In the genomic region with DNA sequence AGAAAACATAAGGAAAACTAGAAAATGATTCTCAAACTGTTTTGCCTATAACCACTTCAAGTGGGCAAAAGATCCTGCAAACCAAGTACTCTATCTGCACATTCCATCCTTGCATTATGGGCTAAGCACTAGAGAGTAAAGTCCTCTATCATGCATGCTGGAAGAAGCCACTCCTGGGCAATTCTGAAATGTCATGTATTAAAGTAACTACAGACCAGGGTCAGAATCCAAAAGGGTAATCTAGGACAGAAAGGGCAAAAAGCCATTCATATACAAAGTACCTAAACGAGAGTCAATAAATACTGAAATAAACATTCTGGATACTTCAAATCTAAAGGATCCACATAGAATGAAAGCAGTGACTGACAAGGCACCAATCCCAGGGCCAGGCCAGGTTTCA, we compare ENCODE assay signal across 1 cellular context.
TF ChIP-seq lines count a peak whose summit lies in the region.

No MANE protein-coding gene starts in this region.

TF ChIP-seq in H1, 55 proteins besides CTCF, POLR2A, EP300 and RAD21:
- TF ChIP-seq FOSL1 (IDR thresholded peaks at IDR 0.05; ENCODE audit: insufficient read depth, low read depth, low read length) (no peak), CTBP2 (IDR thresholded peaks at IDR 0.05; ENCODE audit: borderline replicate concordance, insufficient read depth, insufficient read length, low read length) (no peak), NANOG (IDR thresholded peaks at IDR 0.05; ENCODE audit: insufficient read depth, low read depth, low read length, poor library complexity, severe bottlenecking) (no peak), CHD1 (IDR thresholded peaks at IDR 0.05; ENCODE audit: low read depth, low read length) (no peak), SIX5 (IDR thresholded peaks at IDR 0.05; ENCODE audit: low read depth, low read length) (no peak), POU5F1 (IDR thresholded peaks at IDR 0.05; ENCODE audit: low read depth, low read length) (no peak), SUZ12 (IDR thresholded peaks at IDR 0.05; ENCODE audit: low read length) (no peak), MAFK (IDR thresholded peaks at IDR 0.05; ENCODE audit: low read depth, low read length) (no peak), ASH2L (IDR thresholded peaks at IDR 0.05; ENCODE audit: low read length) (no peak), GTF2F1 (IDR thresholded peaks at IDR 0.05; ENCODE audit: borderline replicate concordance, low read depth, low read length) (no peak), TCF12 (IDR thresholded peaks at IDR 0.05; ENCODE audit: low read depth, low read length) (no peak), ZNF274 (IDR thresholded peaks at IDR 0.05; ENCODE audit: borderline replicate concordance, extremely low read depth, low read length) (no peak)
- TF ChIP-seq, protein P1, sequence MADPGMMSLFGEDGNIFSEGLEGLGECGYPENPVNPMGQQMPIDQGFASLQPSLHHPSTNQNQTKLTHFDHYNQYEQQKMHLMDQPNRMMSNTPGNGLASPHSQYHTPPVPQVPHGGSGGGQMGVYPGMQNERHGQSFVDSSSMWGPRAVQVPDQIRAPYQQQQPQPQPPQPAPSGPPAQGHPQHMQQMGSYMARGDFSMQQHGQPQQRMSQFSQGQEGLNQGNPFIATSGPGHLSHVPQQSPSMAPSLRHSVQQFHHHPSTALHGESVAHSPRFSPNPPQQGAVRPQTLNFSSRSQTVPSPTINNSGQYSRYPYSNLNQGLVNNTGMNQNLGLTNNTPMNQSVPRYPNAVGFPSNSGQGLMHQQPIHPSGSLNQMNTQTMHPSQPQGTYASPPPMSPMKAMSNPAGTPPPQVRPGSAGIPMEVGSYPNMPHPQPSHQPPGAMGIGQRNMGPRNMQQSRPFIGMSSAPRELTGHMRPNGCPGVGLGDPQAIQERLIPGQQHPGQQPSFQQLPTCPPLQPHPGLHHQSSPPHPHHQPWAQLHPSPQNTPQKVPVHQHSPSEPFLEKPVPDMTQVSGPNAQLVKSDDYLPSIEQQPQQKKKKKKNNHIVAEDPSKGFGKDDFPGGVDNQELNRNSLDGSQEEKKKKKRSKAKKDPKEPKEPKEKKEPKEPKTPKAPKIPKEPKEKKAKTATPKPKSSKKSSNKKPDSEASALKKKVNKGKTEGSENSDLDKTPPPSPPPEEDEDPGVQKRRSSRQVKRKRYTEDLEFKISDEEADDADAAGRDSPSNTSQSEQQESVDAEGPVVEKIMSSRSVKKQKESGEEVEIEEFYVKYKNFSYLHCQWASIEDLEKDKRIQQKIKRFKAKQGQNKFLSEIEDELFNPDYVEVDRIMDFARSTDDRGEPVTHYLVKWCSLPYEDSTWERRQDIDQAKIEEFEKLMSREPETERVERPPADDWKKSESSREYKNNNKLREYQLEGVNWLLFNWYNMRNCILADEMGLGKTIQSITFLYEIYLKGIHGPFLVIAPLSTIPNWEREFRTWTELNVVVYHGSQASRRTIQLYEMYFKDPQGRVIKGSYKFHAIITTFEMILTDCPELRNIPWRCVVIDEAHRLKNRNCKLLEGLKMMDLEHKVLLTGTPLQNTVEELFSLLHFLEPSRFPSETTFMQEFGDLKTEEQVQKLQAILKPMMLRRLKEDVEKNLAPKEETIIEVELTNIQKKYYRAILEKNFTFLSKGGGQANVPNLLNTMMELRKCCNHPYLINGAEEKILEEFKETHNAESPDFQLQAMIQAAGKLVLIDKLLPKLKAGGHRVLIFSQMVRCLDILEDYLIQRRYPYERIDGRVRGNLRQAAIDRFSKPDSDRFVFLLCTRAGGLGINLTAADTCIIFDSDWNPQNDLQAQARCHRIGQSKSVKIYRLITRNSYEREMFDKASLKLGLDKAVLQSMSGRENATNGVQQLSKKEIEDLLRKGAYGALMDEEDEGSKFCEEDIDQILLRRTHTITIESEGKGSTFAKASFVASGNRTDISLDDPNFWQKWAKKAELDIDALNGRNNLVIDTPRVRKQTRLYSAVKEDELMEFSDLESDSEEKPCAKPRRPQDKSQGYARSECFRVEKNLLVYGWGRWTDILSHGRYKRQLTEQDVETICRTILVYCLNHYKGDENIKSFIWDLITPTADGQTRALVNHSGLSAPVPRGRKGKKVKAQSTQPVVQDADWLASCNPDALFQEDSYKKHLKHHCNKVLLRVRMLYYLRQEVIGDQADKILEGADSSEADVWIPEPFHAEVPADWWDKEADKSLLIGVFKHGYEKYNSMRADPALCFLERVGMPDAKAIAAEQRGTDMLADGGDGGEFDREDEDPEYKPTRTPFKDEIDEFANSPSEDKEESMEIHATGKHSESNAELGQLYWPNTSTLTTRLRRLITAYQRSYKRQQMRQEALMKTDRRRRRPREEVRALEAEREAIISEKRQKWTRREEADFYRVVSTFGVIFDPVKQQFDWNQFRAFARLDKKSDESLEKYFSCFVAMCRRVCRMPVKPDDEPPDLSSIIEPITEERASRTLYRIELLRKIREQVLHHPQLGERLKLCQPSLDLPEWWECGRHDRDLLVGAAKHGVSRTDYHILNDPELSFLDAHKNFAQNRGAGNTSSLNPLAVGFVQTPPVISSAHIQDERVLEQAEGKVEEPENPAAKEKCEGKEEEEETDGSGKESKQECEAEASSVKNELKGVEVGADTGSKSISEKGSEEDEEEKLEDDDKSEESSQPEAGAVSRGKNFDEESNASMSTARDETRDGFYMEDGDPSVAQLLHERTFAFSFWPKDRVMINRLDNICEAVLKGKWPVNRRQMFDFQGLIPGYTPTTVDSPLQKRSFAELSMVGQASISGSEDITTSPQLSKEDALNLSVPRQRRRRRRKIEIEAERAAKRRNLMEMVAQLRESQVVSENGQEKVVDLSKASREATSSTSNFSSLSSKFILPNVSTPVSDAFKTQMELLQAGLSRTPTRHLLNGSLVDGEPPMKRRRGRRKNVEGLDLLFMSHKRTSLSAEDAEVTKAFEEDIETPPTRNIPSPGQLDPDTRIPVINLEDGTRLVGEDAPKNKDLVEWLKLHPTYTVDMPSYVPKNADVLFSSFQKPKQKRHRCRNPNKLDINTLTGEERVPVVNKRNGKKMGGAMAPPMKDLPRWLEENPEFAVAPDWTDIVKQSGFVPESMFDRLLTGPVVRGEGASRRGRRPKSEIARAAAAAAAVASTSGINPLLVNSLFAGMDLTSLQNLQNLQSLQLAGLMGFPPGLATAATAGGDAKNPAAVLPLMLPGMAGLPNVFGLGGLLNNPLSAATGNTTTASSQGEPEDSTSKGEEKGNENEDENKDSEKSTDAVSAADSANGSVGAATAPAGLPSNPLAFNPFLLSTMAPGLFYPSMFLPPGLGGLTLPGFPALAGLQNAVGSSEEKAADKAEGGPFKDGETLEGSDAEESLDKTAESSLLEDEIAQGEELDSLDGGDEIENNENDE (IDR thresholded peaks at IDR 0.05; ENCODE audit: insufficient replicate concordance, low read length) = no peak
- TF ChIP-seq, protein P2, sequence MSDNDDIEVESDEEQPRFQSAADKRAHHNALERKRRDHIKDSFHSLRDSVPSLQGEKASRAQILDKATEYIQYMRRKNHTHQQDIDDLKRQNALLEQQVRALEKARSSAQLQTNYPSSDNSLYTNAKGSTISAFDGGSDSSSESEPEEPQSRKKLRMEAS (IDR thresholded peaks at IDR 0.05) = no peak
TF ChIP-seq in H1: peak in this region for 0.
